ENCODE assay signal across 1 cellular context in genomic region chr9:130041648-130042405, GRCh38.
A peak's percentile ranks its signal among the peaks of the same experiment; 100 is the strongest.
TF ChIP-seq lines count a peak whose summit lies in the region.

No MANE protein-coding gene starts in this region.

TF ChIP-seq in IMR-90, 13 proteins besides CTCF, POLR2A, EP300 and RAD21:
- TF ChIP-seq NFE2L2 (IDR thresholded peaks at IDR 0.05; ENCODE audit: low read depth, low read length) (no peak), SMC3 (IDR thresholded peaks at IDR 0.05; ENCODE audit: low read depth, low read length) (0 out of 2 replicates have a peak, but pooled peaks have one; percentile 2)
